8 cellular contexts compared by ENCODE assay signal in genomic region chr15:90087454-90088154, GRCh38. TPM values are rescaled to one million over a fixed set of nuclear protein-coding genes. Genes with fewer than 3 reads are reported as not detected.
DNase-seq lines count a peak whose midpoint lies in the region; ATAC-seq, FAIRE-seq and TF ChIP-seq lines count a peak whose summit lies in the region.

No MANE protein-coding gene starts in this region.

- peaks cover 33% of the 10 kb centered on the region for H3K36me3 Mint-ChIP-seq in activated CD4-positive, alpha-beta memory T cell treated with anti-CD3 and anti-CD28 coated beads for 36 hours

- no peak for FAIRE-seq in HTR-8/SVneo (lab: Jason Lieb, UNC)

- H3K4me3 ChIP-seq in BJ (ENCODE audit: low read depth, low read length) (no peak overlapping the region), H7 (ENCODE audit: insufficient read depth, low read depth, low read length) (no peak overlapping the region)

- ATAC-seq in GM21528 (IDR thresholded peaks at IDR 0.05; ENCODE audit: low FRiP score, unreplicated experiment): no peak
- no peak for ATAC-seq in GM18909 (IDR thresholded peaks at IDR 0.05; ENCODE audit: poor library complexity, unreplicated experiment)

- H3K9me3 Mint-ChIP-seq in activated CD4-positive, alpha-beta memory T cell treated with anti-CD3 and anti-CD28 coated beads for 36 hours: no peaks in the 10 kb centered on the region

- H3K27me3 ChIP-seq in BJ (ENCODE audit: control insufficient read depth, insufficient read depth, low read length) (no peaks in the 10 kb centered on the region), H7 (ENCODE audit: control insufficient read depth, insufficient read depth, low read length) (no peaks in the 10 kb centered on the region)

- H3K27me3 Mint-ChIP-seq in activated CD4-positive, alpha-beta memory T cell treated with anti-CD3 and anti-CD28 coated beads for 36 hours: no peaks in the 10 kb centered on the region

- POLR2A ChIA-PET in BJ (lab: Charles Lee): no interaction called here
- POLR2A ChIA-PET in activated CD4-positive, alpha-beta memory T cell treated with anti-CD3 and anti-CD28 coated beads for 36 hours (lab: Charles Lee): interaction anchor here (1.3 kb wide), 1 partner anchor 196 kb away, joined by 4 read pairs; no protein-coding TSS in a partner anchor

- peak; percentile 32 for TF ChIP-seq CTCF in BJ (IDR thresholded peaks at IDR 0.05; ENCODE audit: insufficient read depth, low read depth, low read length)

- no peak overlapping the region for H3K4me3 Mint-ChIP-seq in activated CD4-positive, alpha-beta memory T cell treated with anti-CD3 and anti-CD28 coated beads for 36 hours

- peaks cover 39% of the 10 kb centered on the region for H3K36me3 ChIP-seq in BJ (ENCODE audit: control insufficient read depth, insufficient read depth, low read length)
- peaks cover 8% of the 10 kb centered on the region for H3K36me3 ChIP-seq in H7 (replicated peaks; ENCODE audit: control insufficient read depth, insufficient read depth, low read length)

- no peak for DNase-seq in BJ (ENCODE audit: low read depth)
- DNase-seq in H7: peak; percentile 85
- peak; percentile 63 for DNase-seq in activated CD4-positive, alpha-beta memory T cell treated with anti-CD3 and anti-CD28 coated beads for 36 hours
- DNase-seq in iPS-NIHi7 (ENCODE audit: extremely low spot score): peak; percentile 57
- no peak for DNase-seq in epidermal melanocyte (ENCODE audit: insufficient read length, low spot score)
- DNase-seq in HTR-8/SVneo (ENCODE audit: insufficient read length, low spot score): no peak

- no peak overlapping the region for H3K27ac Mint-ChIP-seq in activated CD4-positive, alpha-beta memory T cell treated with anti-CD3 and anti-CD28 coated beads for 36 hours

- CTCF ChIA-PET in BJ (lab: Yijun Ruan, JAX): interaction anchor here (0.6 to 2.8 kb wide), 5 partner anchors 12 to 657 kb away, joined by 3 to 11 read pairs (median 7); no protein-coding TSS in a partner anchor
- CTCF ChIA-PET in activated CD4-positive, alpha-beta memory T cell treated with anti-CD3 and anti-CD28 coated beads for 36 hours (lab: Charles Lee): interaction anchor here (0.6 to 4.8 kb wide), 24 partner anchors 9 to 513 kb away, joined by 3 to 31 read pairs (median 3); partner anchors contain the start of genes IDH2 and TICRR

- peaks cover 4% of the 10 kb centered on the region for H3K4me1 Mint-ChIP-seq in activated CD4-positive, alpha-beta memory T cell treated with anti-CD3 and anti-CD28 coated beads for 36 hours (ENCODE audit: low read depth)

- intact Hi-C loops in activated CD4-positive, alpha-beta memory T cell treated with anti-CD3 and anti-CD28 coated beads for 36 hours (cut with micrococcal nuclease): loop anchor here (2.0 to 5.0 kb wide), 2 partner anchors 49 to 345 kb away; no protein-coding TSS in a partner anchor

RNA-seq across cellular contexts. Expression of gene IDH2, which starts 14.7 kb away (rescaled TPM):
- polyA plus RNA-seq in BJ (2011; rRNA removed): 98.7 and 164 TPM in 2 replicates
- polyA minus RNA-seq in BJ (2011; rRNA and poly(A)+ RNA removed): 83.4 and 127 TPM in 2 replicates
- 67.6 and 74.4 TPM in 2 replicates for total RNA-seq in H7 (2014; rRNA removed; shearing (Covaris generic))
- total RNA-seq in activated CD4-positive, alpha-beta memory T cell treated with anti-CD3 and anti-CD28 coated beads for 36 hours: 100 to 1,000 TPM; 170 to 175 TPM

Comparison
In these comparisons a context has a peak if more than half of its experiments do, and no peak if none do; other contexts are left out.
1. DNase-seq: peak in H7 (single experiment), activated CD4-positive, alpha-beta memory T cell treated with anti-CD3 and anti-CD28 coated beads for 36 hours (single experiment) and iPS-NIHi7 (single experiment); none in BJ (single experiment), epidermal melanocyte (single experiment) and HTR-8/SVneo (single experiment).